In genomic region chr3:60841355-60841754, GRCh38 we compare ENCODE assay signal across 1 cellular context.
TF ChIP-seq lines count a peak whose summit lies in the region.

No MANE protein-coding gene starts in this region.

TF ChIP-seq in liver, 16 proteins besides CTCF, POLR2A, EP300 and RAD21 (continued from another document):
- TF ChIP-seq REST (IDR thresholded peaks at IDR 0.05) (no peak), YY1 (IDR thresholded peaks at IDR 0.05) (peak; percentile 42), FOXA1 (IDR thresholded peaks at IDR 0.05) (peak; percentile 17), RXRA (IDR thresholded peaks at IDR 0.05) (peak; percentile 81 to 89), ZBTB33 (IDR thresholded peaks at IDR 0.05) (peak; percentile 61), HNF4A (conservative IDR thresholded peaks at IDR 0.05) (peak; percentile 72 to 83), JUND (IDR thresholded peaks at IDR 0.05) (peak; percentile 72 to 87)
TF ChIP-seq in liver: peak in this region for 13.
